9 cellular contexts compared by ENCODE assay signal in genomic region chr7:101137651-101138148, GRCh38.
DNase-seq lines count a peak whose midpoint lies in the region; ATAC-seq and FAIRE-seq lines count a peak whose summit lies in the region.
"Had no signal": no experiment of that assay in that cellular context is flagged by ENCODE, and none has a peak within 500 bp of the region (broad histone marks: within the 10 kb centered on the region; RNA-seq: fewer than 3 reads in every experiment).

No MANE protein-coding gene starts in this region.

- ATAC-seq in effector memory CD8-positive, alpha-beta T cell (replicated peaks) = no peak
- ATAC-seq in GM19395 (IDR thresholded peaks at IDR 0.05; ENCODE audit: unreplicated experiment) = no peak
- no peak for ATAC-seq in HG03159 (IDR thresholded peaks at IDR 0.05; ENCODE audit: unreplicated experiment)

- DNase-seq in RCC 7860 (ENCODE audit: low spot score) = peak; percentile 3
- DNase-seq in effector memory CD8-positive, alpha-beta T cell = no peak
- DNase-seq in non-pigmented ciliary epithelial cell (ENCODE audit: low read depth) = peak; percentile 32
- DNase-seq in NCI-H1105 treated with DMSO at 0.1 percent for 48 hours (lab: John Stamatoyannopoulos, UW) = no peak
- DNase-seq in foreskin melanocyte = no peak

- peak overlapping the region in 5 of 10 experiments; percentile 15 to 49 (median 39); a peak in 7 of 20 replicates for H3K4me3 ChIP-seq in BLaER1 treated with 17β-estradiol and CSF1 and Interleukin-3, amounts not matched to agents 10 nM and 100 nM

- no peaks in the 10 kb centered on the region for H3K9me3 ChIP-seq in BLaER1 treated with 17β-estradiol and CSF1 and Interleukin-3, amounts not matched to agents 10 nM and 100 nM (replicated peaks in 1 of 11)

- no peak for FAIRE-seq in RCC 7860 (lab: Jason Lieb, UNC)

- H3K4me3 Mint-ChIP-seq in effector memory CD8-positive, alpha-beta T cell = peak overlapping the region; percentile 42 to 49

- peak overlapping the region; percentile 52 to 93 (median 73) for H3K4me2 ChIP-seq in BLaER1 treated with 17β-estradiol and CSF1 and Interleukin-3, amounts not matched to agents 10 nM and 100 nM

- peak overlapping the region; percentile 87 to 89 for H3K27ac Mint-ChIP-seq in effector memory CD8-positive, alpha-beta T cell

- peak overlapping the region in 6 of 11 experiments; percentile 11 to 64 (median 28); a peak in 8 of 22 replicates for H3K9ac ChIP-seq in BLaER1 treated with 17β-estradiol and CSF1 and Interleukin-3, amounts not matched to agents 10 nM and 100 nM

- peaks cover 14 to 26% of the 10 kb centered on the region in 2 donors for H3K4me1 Mint-ChIP-seq in effector memory CD8-positive, alpha-beta T cell (ENCODE audit: low read depth in 2 of 2)

- H4K20me1 ChIP-seq in BLaER1 treated with 17β-estradiol and CSF1 and Interleukin-3, amounts not matched to agents 10 nM and 100 nM = no peaks in the 10 kb centered on the region; a peak in 1 of 22 replicates

- peak overlapping the region in 7 of 11 experiments; percentile 3 to 75 (median 58); a peak in 10 of 22 replicates for H3K27ac ChIP-seq in BLaER1 treated with 17β-estradiol and CSF1 and Interleukin-3, amounts not matched to agents 10 nM and 100 nM

- no peaks in the 10 kb centered on the region for H3K36me3 ChIP-seq in BLaER1 treated with 17β-estradiol and CSF1 and Interleukin-3, amounts not matched to agents 10 nM and 100 nM

- H3K9me3 Mint-ChIP-seq in effector memory CD8-positive, alpha-beta T cell = no peaks in the 10 kb centered on the region
- H3K9me3 Mint-ChIP-seq: WTC11 had no signal

- H3K27me3 Mint-ChIP-seq in effector memory CD8-positive, alpha-beta T cell = peaks cover 21 to 42% of the 10 kb centered on the region in 2 donors

- H3K27me3 ChIP-seq in BLaER1 treated with 17β-estradiol and CSF1 and Interleukin-3, amounts not matched to agents 10 nM and 100 nM = peaks cover 0 to 3% (median 0%) of the 10 kb centered on the region in 11 experiments; a peak in 4 of 22 replicates

- peaks cover 7% of the 10 kb centered on the region for H3K36me3 Mint-ChIP-seq in effector memory CD8-positive, alpha-beta T cell (ENCODE audit: insufficient read depth)
- H3K36me3 Mint-ChIP-seq: WTC11 had no signal

- peaks cover 60 to 82% (median 76%) of the 10 kb centered on the region in 10 experiments for H3K4me1 ChIP-seq in BLaER1 treated with 17β-estradiol and CSF1 and Interleukin-3, amounts not matched to agents 10 nM and 100 nM

Comparison
In these comparisons a context has a peak if more than half of its experiments do, and no peak if none do; other contexts are left out.
1. DNase-seq: peak in RCC 7860 (single experiment) and non-pigmented ciliary epithelial cell (single experiment); none in effector memory CD8-positive, alpha-beta T cell (0 of 3), NCI-H1105 treated with DMSO at 0.1 percent for 48 hours (single experiment) and foreskin melanocyte (single experiment).